15 cellular contexts compared by ENCODE assay signal in the genomic region with DNA sequence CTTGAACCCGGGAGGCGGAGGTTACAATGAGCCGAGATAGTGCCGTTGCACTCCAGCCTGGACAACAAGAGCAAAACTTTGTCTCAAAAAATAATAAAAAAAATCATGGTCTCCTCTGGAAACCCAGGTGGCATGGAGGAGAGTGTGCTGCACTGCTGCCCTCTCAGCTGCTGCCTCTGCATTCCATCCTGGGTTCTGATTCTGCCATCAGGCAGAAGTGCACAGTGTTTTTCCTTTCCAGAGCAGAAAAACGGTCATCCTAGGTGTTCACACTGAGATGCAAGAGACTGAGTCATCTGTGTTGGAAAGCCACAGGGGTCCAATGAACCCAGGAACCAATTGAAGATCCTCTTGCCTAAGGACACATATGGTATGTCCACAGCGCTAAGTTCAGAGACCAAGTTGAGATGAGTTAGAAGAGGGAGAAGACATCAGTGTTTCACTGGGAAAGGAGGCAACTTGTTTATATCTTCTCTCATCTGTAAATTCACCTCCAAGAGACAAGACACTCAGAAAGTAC.
DNase-seq lines count a peak whose midpoint lies in the region; FAIRE-seq and TF ChIP-seq lines count a peak whose summit lies in the region.
"Had no signal": no experiment of that assay in that cellular context is flagged by ENCODE, and none has a peak within 500 bp of the region (broad histone marks: within the 10 kb centered on the region; RNA-seq: fewer than 3 reads in every experiment).

No MANE protein-coding gene starts in this region.

- CTCF ChIA-PET in HEK293T (lab: Yijun Ruan, JAX): no interaction called here

- H4K20me1 ChIP-seq in GM23248 (ENCODE audit: insufficient read depth): no peaks in the 10 kb centered on the region

- H3K27ac ChIP-seq in GM23248 (peak overlapping the region; percentile 85), esophagus squamous epithelium (peak overlapping the region; percentile 72 to 91 (median 88)), suprapubic skin (peak overlapping the region; percentile 22), small intestine (ENCODE audit: low read depth in 1 of 2, low read length in 1 of 2) (no peak overlapping the region)

- peaks cover 47% of the 10 kb centered on the region for H3F3A ChIP-seq in GM23248 (ENCODE audit: insufficient read depth)

- no peak for FAIRE-seq in small intestine (lab: Jason Lieb, UNC)

- TF ChIP-seq EP300 in suprapubic skin (IDR thresholded peaks at IDR 0.05): no peak

- intact Hi-C loops in esophagus squamous epithelium (cut with DNase I): loop anchor here (10.0 kb wide), 1 partner anchor 48 kb away; no protein-coding TSS in a partner anchor

- no peak overlapping the region for H3K4me2 ChIP-seq in GM23248 (ENCODE audit: unreplicated experiment)

- no peaks in the 10 kb centered on the region for H3K79me2 ChIP-seq in GM23248 (ENCODE audit: insufficient read depth)

- WGBS in GM23248 (ENCODE audit: low coverage in 1 of 2, low lambda C conversion rate in 2 of 2, missing lambda C conversion rate in 2 of 2), 2 experiments: 85 to 87% methylated on average over 6 of the region's 6 CpGs
- WGBS in esophagus squamous epithelium, 2 donors: 75 to 95% methylated on average over 2 to 5 of the region's 6 CpGs
- 91% methylated on average over 6 of the region's 6 CpGs for WGBS in suprapubic skin
- 85 to 94% (median 88%) methylated on average over 6 of the region's 6 CpGs for WGBS in small intestine, 3 donors

- no peaks in the 10 kb centered on the region for H3K27me3 ChIP-seq in GM23248 (replicated peaks; ENCODE audit: insufficient read depth)
- H3K27me3 ChIP-seq in esophagus squamous epithelium: no peaks in the 10 kb centered on the region
- no peaks in the 10 kb centered on the region for H3K27me3 ChIP-seq in suprapubic skin
- H3K27me3 ChIP-seq in small intestine (ENCODE audit: control insufficient read depth in 2 of 2, insufficient read depth in 2 of 2, low read length in 2 of 2): no peaks in the 10 kb centered on the region

- peak overlapping the region; percentile 20; the same call in 1 of the 2 replicates for H3K9ac ChIP-seq in GM23248

- TF ChIP-seq CTCF in esophagus squamous epithelium (IDR thresholded peaks at IDR 0.05) (no peak), suprapubic skin (IDR thresholded peaks at IDR 0.05) (no peak)

- H3K9me3 ChIP-seq in GM23248 (ENCODE audit: low read depth) (no peaks in the 10 kb centered on the region), esophagus squamous epithelium (no peaks in the 10 kb centered on the region), suprapubic skin (no peaks in the 10 kb centered on the region), small intestine (ENCODE audit: control insufficient read depth, low read depth) (no peaks in the 10 kb centered on the region)

- no peaks in the 10 kb centered on the region for H3K9me2 ChIP-seq in GM23248 (ENCODE audit: insufficient read depth)

- POLR2A ChIA-PET in HEK293T (lab: Yijun Ruan, JAX): no interaction called here

- TF ChIP-seq POLR2A in esophagus squamous epithelium (IDR thresholded peaks at IDR 0.05) (no peak), suprapubic skin (IDR thresholded peaks at IDR 0.05) (no peak)

- H3K4me1 ChIP-seq in GM23248 (ENCODE audit: insufficient read depth) (peaks cover 35% of the 10 kb centered on the region), esophagus squamous epithelium (peaks cover 39 to 89% (median 45%) of the 10 kb centered on the region in 3 donors), suprapubic skin (peaks cover 38% of the 10 kb centered on the region), small intestine (ENCODE audit: control insufficient read depth in 2 of 2, insufficient read depth in 1 of 2, low read depth in 1 of 2, low read length in 1 of 2) (peaks cover 0 to 2% of the 10 kb centered on the region in 2 donors)

- H3K36me3 ChIP-seq in GM23248 (ENCODE audit: low read depth) (no peaks in the 10 kb centered on the region), esophagus squamous epithelium (no peaks in the 10 kb centered on the region), suprapubic skin (no peaks in the 10 kb centered on the region), small intestine (ENCODE audit: control insufficient read depth in 2 of 2, insufficient read depth in 2 of 2, low read length in 2 of 2) (peaks cover 0 to 2% of the 10 kb centered on the region in 2 donors)

- DNase-seq in GM23248 (peak; percentile 36), RPMI7951 (ENCODE audit: low read depth) (peak; percentile 85), esophagus squamous epithelium (lab: John Stamatoyannopoulos, UW) (no peak), suprapubic skin (ENCODE audit: low spot score in 2 of 2) (no peak), CD1c-positive myeloid dendritic cell (ENCODE audit: extremely low spot score) (no peak), NCI-H1417 treated with DMSO at 0.1 percent for 48 hours (lab: John Stamatoyannopoulos, UW) (no peak), small intestine (no peak), HEK293T (ENCODE audit: extremely low spot score) (no peak)
- DNase-seq: activated T-cell treated with anti-CD3 and anti-CD28 coated beads for 4 hours; CD4-positive, CD25-positive, alpha-beta regulatory T cell; effector memory CD8-positive, alpha-beta T cell; natural killer cell; NCI-H2029 treated with DMSO at 0.1 percent for 48 hours; stimulated activated CD4-positive, alpha-beta T cell treated with anti-CD3 and anti-CD28 coated beads, Interleukin-4, amount 100 ng/mL, for 1 hour had no signal

- H2AFZ ChIP-seq in GM23248: no peak overlapping the region

- no peak overlapping the region for H3K4me3 ChIP-seq in GM23248
- no peak overlapping the region for H3K4me3 ChIP-seq in esophagus squamous epithelium
- H3K4me3 ChIP-seq in suprapubic skin: no peak overlapping the region
- H3K4me3 ChIP-seq in small intestine (ENCODE audit: low read depth in 1 of 2, low read length in 2 of 2): no peak overlapping the region
- H3K4me3 ChIP-seq: lung had no signal

- in situ Hi-C loops in GM23248 (cut with MboI): no loop called here

TF ChIP-seq in HEK293T, 16 proteins besides CTCF, POLR2A, EP300 and RAD21:
- TF ChIP-seq LEF1 (IDR thresholded peaks at IDR 0.05; ENCODE audit: borderline replicate concordance) (no peak), ELF4 (IDR thresholded peaks at IDR 0.05) (no peak), L3MBTL2 (conservative IDR thresholded peaks at IDR 0.05) (no peak), FOXM1 (IDR thresholded peaks at IDR 0.05; ENCODE audit: borderline replicate concordance) (no peak), SUZ12 (IDR thresholded peaks at IDR 0.05) (no peak), ZNF384 (IDR thresholded peaks at IDR 0.05) (no peak), NFRKB (IDR thresholded peaks at IDR 0.05) (no peak)

Comparison
In these comparisons a context has a peak if more than half of its experiments do, and no peak if none do; other contexts are left out.
1. DNase-seq: peak in GM23248 (single experiment) and RPMI7951 (single experiment); none in esophagus squamous epithelium (single experiment), suprapubic skin (0 of 2), CD1c-positive myeloid dendritic cell (single experiment), NCI-H1417 treated with DMSO at 0.1 percent for 48 hours (single experiment), small intestine (single experiment) and HEK293T (single experiment).
2. H3K27ac ChIP-seq: peak in GM23248 (single experiment), esophagus squamous epithelium (4 of 4) and suprapubic skin (single experiment); none in small intestine (0 of 2).